24 cellular contexts compared by ENCODE assay signal in genomic region chr10:49758249-49758930, GRCh38. TPM values are rescaled to one million over a fixed set of nuclear protein-coding genes. Genes with fewer than 3 reads are reported as not detected.
DNase-seq lines count a peak whose midpoint lies in the region; ATAC-seq and TF ChIP-seq lines count a peak whose summit lies in the region.
"Had no signal": no experiment of that assay in that cellular context is flagged by ENCODE, and none has a peak within 500 bp of the region (broad histone marks: within the 10 kb centered on the region; RNA-seq: fewer than 3 reads in every experiment).

No MANE protein-coding gene starts in this region.

- peaks cover 3 to 4% of the 10 kb centered on the region in 2 donors for H3K9me3 Mint-ChIP-seq in activated naive CD4-positive, alpha-beta T cell treated with anti-CD3 and anti-CD28 coated beads, Interleukin-2, amount 50 U/mL, for 72 hours
- H3K9me3 Mint-ChIP-seq: CD4-positive, alpha-beta T cell; GM23338 had no signal

- no peaks in the 10 kb centered on the region for H4K20me1 ChIP-seq in osteoblast (ENCODE audit: insufficient read depth, low read length)

- ATAC-seq in activated naive CD4-positive, alpha-beta T cell treated with anti-CD3 and anti-CD28 coated beads, Interleukin-2, amount 50 U/mL, for 72 hours, result no peak
- ATAC-seq: GM23338, PC-3 had no signal

- no peak overlapping the region for H2AFZ ChIP-seq in osteoblast (ENCODE audit: low read length)
- H2AFZ ChIP-seq: GM23338 had no signal

- H3K9me3 ChIP-seq in osteoblast (ENCODE audit: low read depth, low read length), result no peaks in the 10 kb centered on the region
- H3K9me3 ChIP-seq in effector memory CD4-positive, alpha-beta T cell (ENCODE audit: control insufficient read depth, low read length), result no peaks in the 10 kb centered on the region
- H3K9me3 ChIP-seq: BLaER1 treated with 17β-estradiol and CSF1 and Interleukin-3, amounts not matched to agents 10 nM and 100 nM; MG63 had no signal

- TF ChIP-seq CTCF in osteoblast (IDR thresholded peaks at IDR 0.05; ENCODE audit: extremely low read depth, low read depth, low read length), result no peak

- no peak overlapping the region for H3K27ac ChIP-seq in osteoblast (ENCODE audit: low read depth, low read length)
- H3K27ac ChIP-seq in effector memory CD4-positive, alpha-beta T cell (ENCODE audit: insufficient read depth, low read length, poor library complexity, severe bottlenecking), result no peak overlapping the region
- H3K27ac ChIP-seq: BLaER1 treated with 17β-estradiol and CSF1 and Interleukin-3, amounts not matched to agents 10 nM and 100 nM had no signal

- no peaks in the 10 kb centered on the region for H3K4me1 ChIP-seq in osteoblast (ENCODE audit: insufficient read depth, low read length)
- H3K4me1 ChIP-seq in effector memory CD4-positive, alpha-beta T cell (ENCODE audit: control insufficient read depth, insufficient read depth, low read length, poor library complexity, severe bottlenecking), result peaks cover 3% of the 10 kb centered on the region

- H3K27ac Mint-ChIP-seq in activated naive CD4-positive, alpha-beta T cell treated with anti-CD3 and anti-CD28 coated beads, Interleukin-2, amount 50 U/mL, for 72 hours, result no peak overlapping the region
- H3K27ac Mint-ChIP-seq: CD4-positive, alpha-beta T cell; GM23338 had no signal

- H3K4me2 ChIP-seq in osteoblast (ENCODE audit: insufficient read depth, low read length), result no peak overlapping the region
- H3K4me2 ChIP-seq: BLaER1 treated with 17β-estradiol and CSF1 and Interleukin-3, amounts not matched to agents 10 nM and 100 nM; GM23338 had no signal

- H3K36me3 Mint-ChIP-seq in activated naive CD4-positive, alpha-beta T cell treated with anti-CD3 and anti-CD28 coated beads, Interleukin-2, amount 50 U/mL, for 72 hours, result peaks cover 0 to 8% of the 10 kb centered on the region in 2 donors

- no peaks in the 10 kb centered on the region for H3K79me2 ChIP-seq in osteoblast (ENCODE audit: insufficient read depth, low read length)

- H3K36me3 ChIP-seq in osteoblast (ENCODE audit: insufficient read depth, low read length), result no peaks in the 10 kb centered on the region
- no peaks in the 10 kb centered on the region for H3K36me3 ChIP-seq in effector memory CD4-positive, alpha-beta T cell (ENCODE audit: control insufficient read depth, insufficient read depth, low read length)
- H3K36me3 ChIP-seq: BLaER1 treated with 17β-estradiol and CSF1 and Interleukin-3, amounts not matched to agents 10 nM and 100 nM; MG63 had no signal

- H3K27me3 ChIP-seq in osteoblast (ENCODE audit: insufficient read depth, low read length), result peaks cover 23% of the 10 kb centered on the region
- peaks cover 6% of the 10 kb centered on the region for H3K27me3 ChIP-seq in effector memory CD4-positive, alpha-beta T cell (replicated peaks; ENCODE audit: control insufficient read depth, insufficient read depth, low read length, poor library complexity, severe bottlenecking)
- H3K27me3 ChIP-seq: BLaER1 treated with 17β-estradiol and CSF1 and Interleukin-3, amounts not matched to agents 10 nM and 100 nM had no signal

- no peak overlapping the region for H3K4me3 ChIP-seq in osteoblast (ENCODE audit: insufficient read depth, low read length)
- no peak overlapping the region for H3K4me3 ChIP-seq in effector memory CD4-positive, alpha-beta T cell (ENCODE audit: insufficient read depth, low read depth, low read length, poor library complexity, severe bottlenecking)
- H3K4me3 ChIP-seq: BLaER1 treated with 17β-estradiol and CSF1 and Interleukin-3, amounts not matched to agents 10 nM and 100 nM; GM23338; MG63 had no signal

- peak; percentile 4 for DNase-seq in AG20443 (ENCODE audit: low spot score)
- DNase-seq in NCI-H69 (lab: John Stamatoyannopoulos, UW), result peak; percentile 2
- DNase-seq in hepatic stellate cell (ENCODE audit: low spot score), result peak; percentile 0
- peak; percentile 56 for DNase-seq in osteoblast (ENCODE audit: insufficient read length, low spot score, missing footprints)
- DNase-seq in activated naive CD4-positive, alpha-beta T cell treated with anti-CD3 and anti-CD28 coated beads, Interleukin-2, amount 50 U/mL, for 72 hours (ENCODE audit: low spot score in 2 of 2), result no peak
- DNase-seq in effector memory CD4-positive, alpha-beta T cell, result no peak
- no peak for DNase-seq in DMS153 treated with DMSO at 0.1 percent for 48 hours (lab: John Stamatoyannopoulos, UW; ENCODE audit: unreplicated experiment)
- DNase-seq: CD4-positive, alpha-beta T cell; DMS53; HCEC 1CT; IMR-90; KG1; MG63; NCI-H1105 treated with DMSO at 0.1 percent for 48 hours; NCI-H146; NCI-H1930; NCI-H2107; NCI-H446; NCI-H524 treated with DMSO at 0.1 percent for 48 hours; NCI-H82; NK-92 treated with Interleukin-12 subunit alpha and Interleukin-12 subunit beta, amount 100 ng/mL, for 24 hours; PC-3 had no signal

RNA-seq across cellular contexts. Expression of gene OGDHL, which starts 3.7 kb away (rescaled TPM):
- total RNA-seq in osteoblast, result under 0.01 and 0.36 TPM in 2 replicates
- total RNA-seq in activated naive CD4-positive, alpha-beta T cell treated with anti-CD3 and anti-CD28 coated beads, Interleukin-2, amount 50 U/mL, for 72 hours, result under 1 TPM; 0.14 to 0.27 TPM
- total RNA-seq: CD4-positive, alpha-beta T cell had no signal

Comparison
In these comparisons a context has a peak if more than half of its experiments do, and no peak if none do; other contexts are left out.
1. DNase-seq: peak in AG20443 (single experiment), NCI-H69 (single experiment), hepatic stellate cell (single experiment) and osteoblast (single experiment); none in activated naive CD4-positive, alpha-beta T cell treated with anti-CD3 and anti-CD28 coated beads, Interleukin-2, amount 50 U/mL, for 72 hours (0 of 2), effector memory CD4-positive, alpha-beta T cell (0 of 3) and DMS153 treated with DMSO at 0.1 percent for 48 hours (single experiment).